1 cellular context compared by ENCODE assay signal in genomic region chr1:197917813-197918646, GRCh38.
TF ChIP-seq lines count a peak whose summit lies in the region.

No MANE protein-coding gene starts in this region.

TF ChIP-seq in HepG2, 621 proteins besides CTCF, POLR2A, EP300 and RAD21:
- no peak for TF ChIP-seq MAF1 (CRISPR knock-in tag; IDR thresholded peaks at IDR 0.05; ENCODE audit: borderline replicate concordance)
- TF ChIP-seq MEF2D (CRISPR knock-in tag; IDR thresholded peaks at IDR 0.05) = no peak
- TF ChIP-seq ZNF441 (CRISPR knock-in tag; IDR thresholded peaks at IDR 0.05; ENCODE audit: borderline replicate concordance) = no peak
- 0 out of 2 replicates have a peak, but pooled peaks have one; percentile 14 for TF ChIP-seq ZNF563 (CRISPR knock-in tag; IDR thresholded peaks at IDR 0.05)
- TF ChIP-seq MBNL3 (CRISPR knock-in tag; conservative IDR thresholded peaks at IDR 0.05) = no peak
- TF ChIP-seq RARG (CRISPR knock-in tag; IDR thresholded peaks at IDR 0.05; ENCODE audit: low read depth) = no peak
- no peak for TF ChIP-seq HNRNPUL1 (IDR thresholded peaks at IDR 0.05; ENCODE audit: low read depth, low read length)
- TF ChIP-seq HNRNPLL (IDR thresholded peaks at IDR 0.05; ENCODE audit: low read depth, low read length, poor library complexity, severe bottlenecking) = peak; percentile 51
- TF ChIP-seq ZNF800 (CRISPR knock-in tag; IDR thresholded peaks at IDR 0.05) = peak; percentile 52; the same call in 1 of the 2 replicates
- peak; percentile 67; the same call in 1 of the 2 replicates for TF ChIP-seq MTF2 (CRISPR knock-in tag; IDR thresholded peaks at IDR 0.05; ENCODE audit: borderline replicate concordance)
- no peak; the same call in 1 of the 2 replicates for TF ChIP-seq CBX2 (IDR thresholded peaks at IDR 0.05; ENCODE audit: low read depth, low read length)
- TF ChIP-seq CBX2 (CRISPR knock-in tag; IDR thresholded peaks at IDR 0.05; ENCODE audit: low read depth) = peak; percentile 9; the same call in 1 of the 2 replicates
- TF ChIP-seq EZH2 (conservative IDR thresholded peaks at IDR 0.05; ENCODE audit: low read depth, low read length) = peak; percentile 74; the same call in 1 of the 2 replicates
- no peak for TF ChIP-seq NFATC3 (CRISPR knock-in tag; IDR thresholded peaks at IDR 0.05)
- no peak for TF ChIP-seq MLLT10 (CRISPR knock-in tag; IDR thresholded peaks at IDR 0.05)
- no peak for TF ChIP-seq ZNF232 (CRISPR knock-in tag; IDR thresholded peaks at IDR 0.05; ENCODE audit: borderline replicate concordance)
- no peak for TF ChIP-seq ZNF556 (CRISPR knock-in tag; IDR thresholded peaks at IDR 0.05; ENCODE audit: borderline replicate concordance)
- no peak for TF ChIP-seq DNMT1 (CRISPR knock-in tag; IDR thresholded peaks at IDR 0.05)
- TF ChIP-seq RXRA (CRISPR knock-in tag; IDR thresholded peaks at IDR 0.05) = no peak
- TF ChIP-seq ZNF710 (CRISPR knock-in tag; IDR thresholded peaks at IDR 0.05; ENCODE audit: borderline replicate concordance) = no peak
TF ChIP-seq in HepG2: peak in this region for 6.
